ENCODE assay signal across 8 cellular contexts in genomic region chr3:123702057-123702456, GRCh38.
DNase-seq lines count a peak whose midpoint lies in the region; ATAC-seq and TF ChIP-seq lines count a peak whose summit lies in the region.
"Not testable (repeated sequence)": the region's sequence is repeated elsewhere in the genome, so short reads cannot be mapped to it uniquely, and the experiment has no call there.

No MANE protein-coding gene starts in this region.

- not testable (repeated sequence) for H3K4me1 Mint-ChIP-seq in activated CD8-positive, alpha-beta memory T cell treated with anti-CD3 and anti-CD28 coated beads, Interleukin-2, amount 10 ng/mL, durations not matched to agents 7 days and 5 days
- peaks cover 10% of the 10 kb centered on the region for H3K4me1 Mint-ChIP-seq in endodermal cell

- DNase-seq in A673 (ENCODE audit: low spot score) (peak; percentile 72), MM.1S (peak; percentile 46), NT2/D1 (ENCODE audit: low read depth, low spot score) (peak; percentile 56), endodermal cell (peak; percentile 91), islet precursor cell (peak; percentile 91), psoas muscle (peak in 1 of 2 donors; percentile 34)
- peak; percentile 43 for DNase-seq in activated CD8-positive, alpha-beta memory T cell treated with anti-CD3 and anti-CD28 coated beads, Interleukin-2, amount 10 ng/mL, durations not matched to agents 7 days and 5 days

- not testable (repeated sequence) for H3K27me3 ChIP-seq in A673 (replicated peaks; ENCODE audit: insufficient read depth, low read depth, low read length, poor library complexity); MM.1S (replicated peaks; ENCODE audit: insufficient read depth, low read length); NT2/D1 (ENCODE audit: insufficient read depth, insufficient read length); endodermal cell (ENCODE audit: control insufficient read depth, insufficient read depth, low read length, poor library complexity, severe bottlenecking); psoas muscle (ENCODE audit: insufficient read depth in 3 of 3, low read length in 2 of 3)

- POLR2A ChIA-PET in A673 (lab: Charles Lee; ENCODE audit: low non-redundant PET): not testable (repeated sequence)

- intact Hi-C loops in A673 (cut with micrococcal nuclease; ENCODE audit: unreplicated experiment): not testable (repeated sequence)
- intact Hi-C loops in psoas muscle (cut with DNase I): loop anchor here in 1 of 2 donors (5.0 kb wide), 1 partner anchor 50 kb away; no protein-coding TSS in a partner anchor

- H3F3A ChIP-seq in MM.1S (ENCODE audit: insufficient read depth, low read length): not testable (repeated sequence)

- WGBS in endodermal cell (ENCODE audit: insufficient coverage in 1 of 2, insufficient read length in 1 of 2), 2 experiments: 37% methylated on average over 2 of the region's 2 CpGs; no CpG with 5 or more reads in 1 of the 2 experiments
- WGBS in psoas muscle, 3 donors: 26 to 41% (median 33%) methylated on average over 2 of the region's 2 CpGs

- not testable (repeated sequence) for H3K27ac Mint-ChIP-seq in activated CD8-positive, alpha-beta memory T cell treated with anti-CD3 and anti-CD28 coated beads, Interleukin-2, amount 10 ng/mL, durations not matched to agents 7 days and 5 days; endodermal cell

- not testable (repeated sequence) for H3K4me3 Mint-ChIP-seq in activated CD8-positive, alpha-beta memory T cell treated with anti-CD3 and anti-CD28 coated beads, Interleukin-2, amount 10 ng/mL, durations not matched to agents 7 days and 5 days; endodermal cell

- ATAC-seq in activated CD8-positive, alpha-beta memory T cell treated with anti-CD3 and anti-CD28 coated beads, Interleukin-2, amount 10 ng/mL, durations not matched to agents 7 days and 5 days: not testable (repeated sequence)
- ATAC-seq in psoas muscle: peak; percentile 37 to 59 (median 56)

- not testable (repeated sequence) for H3K36me3 ChIP-seq in A673 (ENCODE audit: insufficient read depth, low read length, poor library complexity, severe bottlenecking); MM.1S (replicated peaks; ENCODE audit: insufficient read depth, low read length); endodermal cell (ENCODE audit: control insufficient read depth, insufficient read depth, low read length); psoas muscle (ENCODE audit: insufficient read depth in 1 of 2, low read depth in 1 of 2)
- peaks cover 13% of the 10 kb centered on the region for H3K36me3 ChIP-seq in NT2/D1 (ENCODE audit: insufficient read depth, insufficient read length, low read length)

- not testable (repeated sequence) for H3K4me2 ChIP-seq in MM.1S (ENCODE audit: low read depth, low read length)

- not testable (repeated sequence) for H2AFZ ChIP-seq in MM.1S (ENCODE audit: low read length)

- H3K9ac ChIP-seq in MM.1S (ENCODE audit: low read length); NT2/D1 (ENCODE audit: insufficient read length, low read depth); endodermal cell (ENCODE audit: extremely low read depth, low read length, poor library complexity, severe bottlenecking): not testable (repeated sequence)

- not testable (repeated sequence) for H3K27ac ChIP-seq in A673 (ENCODE audit: low read depth, low read length, poor library complexity, severe bottlenecking); MM.1S (ENCODE audit: low read length); endodermal cell (ENCODE audit: low read depth, low read length); psoas muscle

- not testable (repeated sequence) for H3K4me1 ChIP-seq in A673 (ENCODE audit: insufficient read depth, low read length, poor library complexity, severe bottlenecking); MM.1S (ENCODE audit: low read length); NT2/D1 (ENCODE audit: insufficient read depth, insufficient read length); endodermal cell (ENCODE audit: control insufficient read depth, insufficient read depth, low read length); psoas muscle

- H3K9me3 ChIP-seq in A673 (ENCODE audit: low read depth, low read length, poor library complexity, severe bottlenecking); MM.1S (replicated peaks; ENCODE audit: insufficient read depth, low read length); NT2/D1 (ENCODE audit: insufficient read depth, low read length); endodermal cell (ENCODE audit: control insufficient read depth, low read length); psoas muscle: not testable (repeated sequence)

- TF ChIP-seq CTCF in A673 (conservative IDR thresholded peaks at IDR 0.05; ENCODE audit: low read depth, low read length) (peak; percentile 52), GM12874 (IDR thresholded peaks at IDR 0.05; ENCODE audit: insufficient read depth, low read depth, low read length) (peak; percentile 40; the same call in 1 of the 2 replicates), MM.1S (IDR thresholded peaks at IDR 0.05; ENCODE audit: low read length) (peak; percentile 36), endodermal cell (conservative IDR thresholded peaks at IDR 0.05) (peak; percentile 79), psoas muscle (IDR thresholded peaks at IDR 0.05) (peak; percentile 36)

- H3K9me3 Mint-ChIP-seq in activated CD8-positive, alpha-beta memory T cell treated with anti-CD3 and anti-CD28 coated beads, Interleukin-2, amount 10 ng/mL, durations not matched to agents 7 days and 5 days (ENCODE audit: low read depth); endodermal cell: not testable (repeated sequence)

- not testable (repeated sequence) for H3K36me3 Mint-ChIP-seq in activated CD8-positive, alpha-beta memory T cell treated with anti-CD3 and anti-CD28 coated beads, Interleukin-2, amount 10 ng/mL, durations not matched to agents 7 days and 5 days; endodermal cell (ENCODE audit: low read depth)

- H3K79me2 ChIP-seq in MM.1S (ENCODE audit: low read length): not testable (repeated sequence)

- not testable (repeated sequence) for H3K9me2 ChIP-seq in MM.1S (replicated peaks; ENCODE audit: insufficient read depth, low read length)

- H3K27me3 Mint-ChIP-seq in activated CD8-positive, alpha-beta memory T cell treated with anti-CD3 and anti-CD28 coated beads, Interleukin-2, amount 10 ng/mL, durations not matched to agents 7 days and 5 days: not testable (repeated sequence)
- peaks cover 20% of the 10 kb centered on the region for H3K27me3 Mint-ChIP-seq in endodermal cell (ENCODE audit: insufficient read depth)

- CTCF ChIA-PET in A673 (lab: Charles Lee): interaction anchor here (1.2 kb wide), 1 partner anchor 50 kb away, joined by 6 read pairs; no protein-coding TSS in a partner anchor
- CTCF ChIA-PET in activated CD8-positive, alpha-beta memory T cell treated with anti-CD3 and anti-CD28 coated beads, Interleukin-2, amount 10 ng/mL, durations not matched to agents 7 days and 5 days (lab: Charles Lee): interaction anchor here (1.3 to 1.6 kb wide), 2 partner anchors 50 to 53 kb away, joined by 3 to 6 read pairs; no protein-coding TSS in a partner anchor

- H3K4me3 ChIP-seq in A673 (ENCODE audit: low read depth, low read length, poor library complexity, severe bottlenecking); MM.1S (ENCODE audit: low read length); NT2/D1 (ENCODE audit: insufficient read length, low read depth); endodermal cell (ENCODE audit: low read length); psoas muscle: not testable (repeated sequence)

- not testable (repeated sequence) for BruUV-seq in A673 (replicated peaks; lab: Mats Ljungman, UMichigan)

- not testable (repeated sequence) for H4K20me1 ChIP-seq in MM.1S (ENCODE audit: insufficient read depth, low read length)
